In the genomic region with DNA sequence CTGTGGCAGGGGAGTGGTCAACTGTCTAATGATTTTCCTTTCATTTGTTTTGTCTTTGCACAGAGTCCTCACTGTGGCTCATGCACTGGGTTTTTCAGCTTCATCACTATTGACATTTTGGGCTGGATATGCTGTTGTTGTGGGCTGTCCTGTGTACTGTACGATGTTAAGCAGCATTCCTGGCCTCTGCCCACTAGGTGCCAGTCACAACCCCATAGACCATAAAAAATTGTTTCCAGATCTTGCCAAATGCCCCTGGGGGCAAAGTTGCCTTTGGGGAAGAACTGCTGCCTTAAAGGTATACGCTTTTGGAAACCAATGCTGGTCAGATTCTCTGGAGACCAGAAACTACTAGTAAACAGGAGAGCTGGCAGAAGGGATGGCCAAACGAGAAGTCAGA, we compare ENCODE assay signal across 1 cellular context.
TF ChIP-seq lines count a peak whose summit lies in the region.

No MANE protein-coding gene starts in this region.

TF ChIP-seq in GM23338, 12 proteins besides CTCF, POLR2A, EP300 and RAD21 (continued from another document):
- no peak for TF ChIP-seq REST (IDR thresholded peaks at IDR 0.05; ENCODE audit: unreplicated experiment)
